In the genomic region with DNA sequence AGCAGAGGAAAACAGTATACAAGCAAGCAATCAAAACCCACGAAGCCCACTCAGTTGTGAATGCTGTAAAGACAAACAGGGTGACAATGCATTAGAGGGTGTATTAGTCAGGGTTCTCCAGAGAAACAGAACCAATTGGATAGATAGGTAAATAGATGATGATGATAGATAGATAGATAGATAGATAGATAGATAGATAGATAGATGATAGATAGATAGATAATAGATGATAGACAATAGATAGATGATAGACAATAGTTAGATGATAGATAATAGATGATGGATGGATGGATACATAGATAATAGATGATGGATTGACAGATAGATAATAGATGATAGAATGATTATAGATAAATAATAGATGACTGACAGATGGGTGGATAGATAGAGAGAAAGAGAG, we compare ENCODE assay signal across 35 cellular contexts. TPM values are rescaled to one million over a fixed set of nuclear protein-coding genes. Genes with fewer than 3 reads are reported as not detected.
"Had no signal": no experiment of that assay in that cellular context is flagged by ENCODE, and none has a peak within 500 bp of the region (broad histone marks: within the 10 kb centered on the region; RNA-seq: fewer than 3 reads in every experiment).

No MANE protein-coding gene starts in this region.

- H3K27ac Mint-ChIP-seq: dendritic cell treated with granulocyte-macrophage colony-stimulating factor and Interleukin-4, amounts not matched to agents 40 ng/mL and 50 ng/mL, for 4 days; effector memory CD8-positive, alpha-beta T cell; endodermal cell; mesothelial cell of epicardium; naive B cell had no signal

- H3K4me3 ChIP-seq: colonic mucosa, esophagus squamous epithelium, gastrocnemius medialis, heart right ventricle, left lung, lower lobe of right lung, mucosa of descending colon had no signal

- FAIRE-seq: endometrium, islet of Langerhans, keratinocyte had no signal

- H3K36me3 ChIP-seq: colonic mucosa, esophagus squamous epithelium, gastrocnemius medialis, heart right ventricle, left lung, lower lobe of right lung had no signal

- ATAC-seq: effector memory CD8-positive, alpha-beta T cell; esophagus mucosa; gastrocnemius medialis; heart right ventricle; left cardiac atrium; left lung; left ventricle myocardium superior; lower lobe of right lung; mucosa of descending colon had no signal

- DNase-seq: colonic mucosa; cortex of kidney; effector CD8-positive, alpha-beta T cell; effector memory CD8-positive, alpha-beta T cell; endodermal cell; erythroblast; esophagus squamous epithelium; foreskin fibroblast; foreskin melanocyte; gastrocnemius medialis; glutamatergic neuron; head of caudate nucleus; heart right ventricle; hippocampal formation; left cardiac atrium; left lung; left ventricle myocardium superior; lower lobe of right lung; mesenchymal stem cell; mucosa of descending colon; naive B cell had no signal

- H3K4me1 ChIP-seq: colonic mucosa, heart right ventricle, left lung, lower lobe of right lung had no signal

- H3K27ac ChIP-seq: colonic mucosa, epithelial cell of prostate, esophagus squamous epithelium, gastrocnemius medialis, heart right ventricle, left lung, lower lobe of right lung had no signal

- H3K9me3 Mint-ChIP-seq: dendritic cell treated with granulocyte-macrophage colony-stimulating factor and Interleukin-4, amounts not matched to agents 40 ng/mL and 50 ng/mL, for 4 days; effector memory CD8-positive, alpha-beta T cell; naive B cell had no signal

- H3K36me3 Mint-ChIP-seq: mesothelial cell of epicardium, naive B cell had no signal

- H3K27me3 ChIP-seq: colonic mucosa, gastrocnemius medialis had no signal

- H3K4me3 Mint-ChIP-seq: dendritic cell treated with granulocyte-macrophage colony-stimulating factor and Interleukin-4, amounts not matched to agents 40 ng/mL and 50 ng/mL, for 4 days; effector memory CD8-positive, alpha-beta T cell; endodermal cell; mesothelial cell of epicardium; naive B cell had no signal

- H3K9me3 ChIP-seq: colonic mucosa, esophagus squamous epithelium, gastrocnemius medialis, heart right ventricle, left lung, lower lobe of right lung, mucosa of descending colon had no signal

- H3K4me1 Mint-ChIP-seq: endodermal cell, mesothelial cell of epicardium, naive B cell had no signal

RNA-seq across cellular contexts. Expression of gene LRRC38, which starts 48.3 kb away (rescaled TPM):
- total RNA-seq: colonic mucosa, esophagus mucosa, glomerular endothelial cell, left lung, lower lobe of right lung, mesenteric fat pad, mesothelial cell of epicardium, mucosa of descending colon, myocyte had no signal
- polyA plus RNA-seq: keratinocyte had no signal

RNA-seq across cellular contexts. Expression of gene PRAMEF20, which starts 55.3 kb away (rescaled TPM):
- total RNA-seq: colonic mucosa, dermis microvascular lymphatic vessel endothelial cell, endodermal cell, esophagus mucosa, esophagus squamous epithelium, gastrocnemius medialis, glomerular endothelial cell, heart right ventricle, kidney epithelial cell, left cardiac atrium, left lung, left ventricle myocardium superior, lower leg skin, lower lobe of right lung, lung microvascular endothelial cell, mesenteric fat pad, mesothelial cell of epicardium, mucosa of descending colon, myocyte had no signal
- polyA plus RNA-seq: heart right ventricle, keratinocyte had no signal
